23 cellular contexts compared by ENCODE assay signal in the genomic region with DNA sequence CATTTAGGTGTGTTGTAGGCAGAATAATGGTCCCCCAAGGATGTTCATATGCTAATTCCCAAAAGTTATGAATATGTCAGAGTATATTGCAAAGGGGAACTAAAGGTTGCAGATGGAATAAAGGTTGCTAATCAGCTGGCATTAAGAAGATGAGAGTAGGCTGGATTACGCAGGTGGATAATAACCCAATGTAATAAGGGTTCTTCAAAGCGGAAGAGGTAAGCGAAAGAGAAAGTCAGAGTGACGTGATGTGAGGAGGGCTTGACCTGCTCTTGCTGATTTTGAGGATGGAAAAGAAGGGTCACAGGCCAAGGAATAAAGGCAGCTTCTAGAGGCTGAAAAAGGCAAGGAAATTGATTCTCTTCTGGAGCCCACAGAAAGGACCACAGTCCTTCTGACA.
"Had no signal": no experiment of that assay in that cellular context is flagged by ENCODE, and none has a peak within 500 bp of the region (broad histone marks: within the 10 kb centered on the region; RNA-seq: fewer than 3 reads in every experiment).

No MANE protein-coding gene starts in this region.

- H3K79me2 ChIP-seq: hepatocyte had no signal

- H3K36me3 ChIP-seq: left ventricle myocardium inferior, ovary, spleen, suprapubic skin, thoracic aorta, tibial artery, upper lobe of right lung had no signal

- H3K27me3 ChIP-seq: hepatocyte, ovary, spleen, suprapubic skin, tibial artery, upper lobe of right lung had no signal

- ATAC-seq: mucosa of descending colon; naive thymus-derived CD4-positive, alpha-beta T cell; natural killer cell treated with Interleukin-12 subunit alpha and Interleukin-12 subunit beta and Interleukin-15 and Interleukin-18, amount 100 ng/mL, for 72 hours; right cardiac atrium; sciatic nerve; stimulated activated effector memory CD8-positive, alpha-beta T cell treated with anti-CD3 and anti-CD28 coated beads, Interleukin-12 subunit alpha, Interleukin-12 subunit beta, amount 100 ng/mL, for 72 hours; upper lobe of right lung had no signal

- H3K4me3 ChIP-seq: hepatocyte, left ventricle myocardium inferior, lung, mucosa of descending colon, ovary, skin epidermis, spleen, suprapubic skin, thoracic aorta, tibial artery, upper lobe of right lung had no signal

- H3K9me3 ChIP-seq: left ventricle myocardium inferior, mucosa of descending colon, ovary, spleen, suprapubic skin, thoracic aorta, tibial artery, upper lobe of right lung had no signal

- H3K4me2 ChIP-seq: hepatocyte had no signal

- H3K4me1 ChIP-seq: left ventricle myocardium inferior, suprapubic skin, tibial artery, upper lobe of right lung had no signal

- FAIRE-seq: urothelium cell line had no signal

- H2AFZ ChIP-seq: hepatocyte had no signal

- H3K27ac ChIP-seq: hepatocyte, left ventricle myocardium inferior, ovary, skin epidermis, spleen, suprapubic skin, thoracic aorta, tibial artery, upper lobe of right lung had no signal

- DNase-seq: islet precursor cell; left ventricle myocardium inferior; midbrain; mucosa of descending colon; naive thymus-derived CD4-positive, alpha-beta T cell; ovary; retina; right cardiac atrium; spleen; stimulated activated CD4-positive, alpha-beta T cell treated with anti-CD3 and anti-CD28 coated beads, Interleukin-4, amount 100 ng/mL, for 24 hours; stimulated activated naive CD4-positive, alpha-beta T cell; tibial artery; trophoblast cell; upper lobe of right lung had no signal
